20 cellular contexts compared by ENCODE assay signal in the genomic region with DNA sequence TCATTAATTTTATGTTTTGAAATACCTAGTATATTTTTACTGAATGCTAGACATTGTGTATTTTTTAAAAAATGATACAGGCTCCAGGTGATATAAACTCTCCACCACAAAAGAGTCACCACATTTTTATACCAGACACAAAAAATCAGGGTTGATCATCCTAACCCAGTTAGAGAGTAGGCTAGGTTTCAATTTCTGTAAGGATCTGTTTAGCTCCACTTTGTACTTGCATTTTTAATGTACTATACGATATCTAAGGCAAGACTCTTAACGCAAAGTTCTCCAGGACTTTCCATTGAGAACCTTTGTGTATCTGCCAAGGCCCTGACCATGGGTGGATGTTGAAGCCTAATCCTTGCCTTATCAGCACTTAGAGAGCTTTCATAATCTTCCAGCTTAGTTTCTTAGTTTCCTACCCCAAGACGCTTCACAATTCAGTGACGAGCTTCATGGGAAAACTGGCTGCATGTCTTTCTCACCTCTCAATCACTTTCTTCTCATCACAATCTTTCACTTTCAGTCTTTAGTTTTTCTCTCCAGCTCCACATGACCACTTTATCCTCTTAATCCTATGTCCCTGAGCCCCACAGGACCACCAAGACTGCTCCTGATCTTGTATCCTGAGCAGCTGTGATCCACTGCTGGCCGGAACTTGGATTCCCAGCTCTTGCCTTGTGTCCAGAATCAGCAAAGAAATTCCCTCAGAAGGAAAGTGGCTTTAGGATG.
A peak's percentile ranks its signal among the peaks of the same experiment; 100 is the strongest.
DNase-seq lines count a peak whose midpoint lies in the region; ATAC-seq and FAIRE-seq lines count a peak whose summit lies in the region.
"Had no signal": no experiment of that assay in that cellular context is flagged by ENCODE, and none has a peak within 500 bp of the region (broad histone marks: within the 10 kb centered on the region; RNA-seq: fewer than 3 reads in every experiment).

No MANE protein-coding gene starts in this region.

- peak overlapping the region in 3 of 7 donors; percentile 4 to 56 (median 13) for H3K27ac Mint-ChIP-seq in CD4-positive, alpha-beta memory T cell
- peak overlapping the region; percentile 5 for H3K27ac Mint-ChIP-seq in activated CD4-positive, alpha-beta memory T cell treated with anti-CD3 and anti-CD28 coated beads, Interleukin-2, amount 10 ng/mL, durations not matched to agents 7 days and 5 days
- H3K27ac Mint-ChIP-seq: B cell had no signal

- H3K27me3 Mint-ChIP-seq in CD4-positive, alpha-beta memory T cell, result no peaks in the 10 kb centered on the region
- H3K27me3 Mint-ChIP-seq in activated CD4-positive, alpha-beta memory T cell treated with anti-CD3 and anti-CD28 coated beads, Interleukin-2, amount 10 ng/mL, durations not matched to agents 7 days and 5 days, result peaks cover 3% of the 10 kb centered on the region
- H3K27me3 Mint-ChIP-seq: B cell had no signal

- no peaks in the 10 kb centered on the region for H3K27me3 ChIP-seq in CD4-positive, alpha-beta memory T cell (ENCODE audit: insufficient read depth, low read length)
- H3K27me3 ChIP-seq in small intestine (ENCODE audit: control insufficient read depth in 2 of 2, insufficient read depth in 2 of 2, low read length in 2 of 2), result no peaks in the 10 kb centered on the region

- H3K4me3 ChIP-seq in CD4-positive, alpha-beta memory T cell (ENCODE audit: low read length in 2 of 2), result peak overlapping the region in 1 of 2 donors; percentile 13
- no peak overlapping the region for H3K4me3 ChIP-seq in small intestine (ENCODE audit: low read depth in 1 of 2, low read length in 2 of 2)

- H3K9me3 Mint-ChIP-seq in CD4-positive, alpha-beta memory T cell, result peaks cover 0 to 3% (median 0%) of the 10 kb centered on the region in 8 donors
- H3K9me3 Mint-ChIP-seq in activated CD4-positive, alpha-beta memory T cell treated with anti-CD3 and anti-CD28 coated beads, Interleukin-2, amount 10 ng/mL, durations not matched to agents 7 days and 5 days, result no peaks in the 10 kb centered on the region

- H3K4me1 Mint-ChIP-seq in CD4-positive, alpha-beta memory T cell, result peaks cover 0 to 12% (median 11%) of the 10 kb centered on the region in 4 donors
- peaks cover 12% of the 10 kb centered on the region for H3K4me1 Mint-ChIP-seq in activated CD4-positive, alpha-beta memory T cell treated with anti-CD3 and anti-CD28 coated beads, Interleukin-2, amount 10 ng/mL, durations not matched to agents 7 days and 5 days
- H3K4me1 Mint-ChIP-seq: B cell had no signal

- no peak overlapping the region for H3K27ac ChIP-seq in CD4-positive, alpha-beta memory T cell (ENCODE audit: low read depth, low read length)
- H3K27ac ChIP-seq in small intestine (ENCODE audit: low read depth in 1 of 2, low read length in 1 of 2), result no peak overlapping the region
- H3K27ac ChIP-seq: epithelial cell of prostate had no signal

- CTCF ChIA-PET in CD4-positive, alpha-beta memory T cell (lab: Charles Lee; ENCODE audit: partially characterized antibody), result interaction anchor here (1.2 kb wide), 2 partner anchors 10 to 15 kb away, joined by 3 read pairs; no protein-coding TSS in a partner anchor
- CTCF ChIA-PET in activated CD4-positive, alpha-beta memory T cell treated with anti-CD3 and anti-CD28 coated beads, Interleukin-2, amount 10 ng/mL, durations not matched to agents 7 days and 5 days (lab: Charles Lee), result no interaction called here

- DNase-seq in activated CD4-positive, alpha-beta T cell treated with anti-CD3 and anti-CD28 coated beads for 48 hours, result peak; percentile 16
- no peak for DNase-seq in activated CD4-positive, alpha-beta T cell treated with anti-CD3 and anti-CD28 coated beads for 1 hour
- no peak for DNase-seq in CD4-positive, alpha-beta memory T cell
- DNase-seq in activated CD4-positive, alpha-beta memory T cell treated with anti-CD3 and anti-CD28 coated beads, Interleukin-2, amount 10 ng/mL, durations not matched to agents 7 days and 5 days, result no peak
- peak; percentile 54 for DNase-seq in islet precursor cell
- no peak for DNase-seq in germinal center (ENCODE audit: low spot score)
- DNase-seq in small intestine, result no peak
- DNase-seq: activated CD4-positive, CD25-positive, alpha-beta regulatory T cell treated with anti-CD3 and anti-CD28 coated beads, Interleukin-2, amount 50 U/mL, for 72 hours; Calu3; foreskin fibroblast; MM.1S; NCI-H146; NCI-H2171; NCI-H526; retina; stimulated activated CD4-positive, alpha-beta T cell treated with anti-CD3 and anti-CD28 coated beads, Interleukin-12 subunit alpha, Interleukin-12 subunit beta, amount 100 ng/mL, for 4 hours; stimulated activated CD8-positive, alpha-beta memory T cell treated with anti-CD3 and anti-CD28 coated beads, Interleukin-4, amount 100 ng/mL, for 48 hours had no signal

- no peaks in the 10 kb centered on the region for H3K4me1 ChIP-seq in CD4-positive, alpha-beta memory T cell (ENCODE audit: insufficient read depth, low read length)
- no peaks in the 10 kb centered on the region for H3K4me1 ChIP-seq in small intestine (ENCODE audit: control insufficient read depth in 2 of 2, insufficient read depth in 1 of 2, low read depth in 1 of 2, low read length in 1 of 2)

- H3K4me3 Mint-ChIP-seq in CD4-positive, alpha-beta memory T cell, result peak overlapping the region; percentile 27 to 65 (median 49)
- peak overlapping the region; percentile 34 for H3K4me3 Mint-ChIP-seq in activated CD4-positive, alpha-beta memory T cell treated with anti-CD3 and anti-CD28 coated beads, Interleukin-2, amount 10 ng/mL, durations not matched to agents 7 days and 5 days
- H3K4me3 Mint-ChIP-seq: B cell had no signal

- no peak for ATAC-seq in GM21381 (IDR thresholded peaks at IDR 0.05; ENCODE audit: unreplicated experiment)

- H3K36me3 Mint-ChIP-seq in CD4-positive, alpha-beta memory T cell, result no peaks in the 10 kb centered on the region
- peaks cover 5% of the 10 kb centered on the region for H3K36me3 Mint-ChIP-seq in activated CD4-positive, alpha-beta memory T cell treated with anti-CD3 and anti-CD28 coated beads, Interleukin-2, amount 10 ng/mL, durations not matched to agents 7 days and 5 days (ENCODE audit: low read depth)

- H3K9me3 ChIP-seq in CD4-positive, alpha-beta memory T cell (ENCODE audit: control insufficient read depth in 1 of 2, low read length in 2 of 2), result no peaks in the 10 kb centered on the region
- H3K9me3 ChIP-seq in small intestine (ENCODE audit: control insufficient read depth, low read depth), result no peaks in the 10 kb centered on the region

- H3K36me3 ChIP-seq in CD4-positive, alpha-beta memory T cell (ENCODE audit: insufficient read depth, low read length), result no peaks in the 10 kb centered on the region
- H3K36me3 ChIP-seq in small intestine (ENCODE audit: control insufficient read depth in 2 of 2, insufficient read depth in 2 of 2, low read length in 2 of 2), result no peaks in the 10 kb centered on the region

- 50 to 73% (median 63%) methylated on average over 5 of the region's 5 CpGs for whole genome bisulfite sequencing in small intestine, 3 donors

- no peak for FAIRE-seq in small intestine (lab: Jason Lieb, UNC)

- intact Hi-C loops in CD4-positive, alpha-beta memory T cell (cut with micrococcal nuclease), result no loop called here

- POLR2A ChIA-PET in CD4-positive, alpha-beta memory T cell (lab: Charles Lee; ENCODE audit: partially characterized antibody), result interaction anchor here (0.6 to 0.8 kb wide), 2 partner anchors 9 to 289 kb away, joined by 3 read pairs; no protein-coding TSS in a partner anchor
- POLR2A ChIA-PET in activated CD4-positive, alpha-beta memory T cell treated with anti-CD3 and anti-CD28 coated beads, Interleukin-2, amount 10 ng/mL, durations not matched to agents 7 days and 5 days (lab: Charles Lee), result interaction anchor here (0.6 to 1.2 kb wide), 5 partner anchors 14 to 958 kb away, joined by 3 to 4 read pairs (median 3); no protein-coding TSS in a partner anchor

Comparison
In these comparisons a context has a peak if more than half of its experiments do, and no peak if none do; other contexts are left out.
1. DNase-seq: peak in activated CD4-positive, alpha-beta T cell treated with anti-CD3 and anti-CD28 coated beads for 48 hours (single experiment) and islet precursor cell (single experiment); none in activated CD4-positive, alpha-beta T cell treated with anti-CD3 and anti-CD28 coated beads for 1 hour (single experiment), CD4-positive, alpha-beta memory T cell (0 of 5), activated CD4-positive, alpha-beta memory T cell treated with anti-CD3 and anti-CD28 coated beads, Interleukin-2, amount 10 ng/mL, durations not matched to agents 7 days and 5 days (single experiment), germinal center (single experiment) and small intestine (single experiment).